In genomic region chr9:133769511-133770075, GRCh38 we compare ENCODE assay signal across 21 cellular contexts. TPM values are rescaled to one million over a fixed set of nuclear protein-coding genes. Genes with fewer than 3 reads are reported as not detected.
A peak's percentile ranks its signal among the peaks of the same experiment; 100 is the strongest.
DNase-seq lines count a peak whose midpoint lies in the region; ATAC-seq and TF ChIP-seq lines count a peak whose summit lies in the region.
"Had no signal": no experiment of that assay in that cellular context is flagged by ENCODE, and none has a peak within 500 bp of the region (broad histone marks: within the 10 kb centered on the region; RNA-seq: fewer than 3 reads in every experiment).

No MANE protein-coding gene starts in this region.

- H3K4me3 ChIP-seq in body of pancreas, result peak overlapping the region in 1 of 2 donors; percentile 70
- H3K4me3 ChIP-seq in lower leg skin (ENCODE audit: low read depth, poor library complexity, severe bottlenecking), result no peak overlapping the region
- H3K4me3 ChIP-seq: breast epithelium, left lung, skin epidermis, suprapubic skin had no signal

- no peaks in the 10 kb centered on the region for H3K9me3 ChIP-seq in body of pancreas

- no peaks in the 10 kb centered on the region for H3K27me3 ChIP-seq in body of pancreas
- H3K27me3 ChIP-seq: breast epithelium, left lung, suprapubic skin had no signal

- no peak for TF ChIP-seq POLR2A in body of pancreas (IDR thresholded peaks at IDR 0.05)
- TF ChIP-seq POLR2A in lower leg skin (IDR thresholded peaks at IDR 0.05), result no peak

- H3K4me1 ChIP-seq in body of pancreas, result peaks cover 35% of the 10 kb centered on the region
- H3K4me1 ChIP-seq: breast epithelium, left lung, parathyroid adenoma, suprapubic skin had no signal

- POLR2A ChIA-PET in RWPE1 (lab: Yijun Ruan, JAX; ENCODE audit: low non-redundant PET), result no interaction called here

- H3K36me3 ChIP-seq in body of pancreas (replicated peaks in 1 of 2; ENCODE audit: insufficient read depth in 1 of 2, low read depth in 2 of 2), result peaks cover 0 to 13% of the 10 kb centered on the region in 2 donors
- H3K36me3 ChIP-seq: breast epithelium had no signal

- intact Hi-C loops in body of pancreas (cut with DNase I) (no loop called here), lower leg skin (cut with DNase I; ENCODE audit: low total_unique reads) (no loop called here), sciatic nerve (cut with DNase I) (no loop called here)

- CTCF ChIA-PET in RWPE1 (lab: Yijun Ruan, JAX), result interaction anchor here (1.0 to 2.9 kb wide), 3 partner anchors 13 to 226 kb away, joined by 4 to 15 read pairs (median 12); no protein-coding TSS in a partner anchor

- 45 to 57% methylated on average over 7 to 17 of the region's 17 CpGs for WGBS in body of pancreas, 2 donors
- WGBS in lower leg skin, 2 donors, result 92 to 93% methylated on average over 17 of the region's 17 CpGs

- peak; percentile 12 for ATAC-seq in body of pancreas
- ATAC-seq in sciatic nerve, result no peak
- ATAC-seq: activated T-cell treated with anti-CD3 and anti-CD28 coated beads, Interleukin-2, amount 50 U/mL, for 72 hours; left lung had no signal

- peak overlapping the region; percentile 2; the same call in 1 of the 2 replicates for H3K27ac ChIP-seq in RWPE1
- H3K27ac ChIP-seq in body of pancreas, result peak overlapping the region; percentile 84 to 94 (median 92)
- H3K27ac ChIP-seq: breast epithelium, HL-60, left lung, parathyroid adenoma, skin epidermis, suprapubic skin had no signal

- DNase-seq in RWPE1 (ENCODE audit: low spot score) (no peak), body of pancreas (peak in 2 of 4 donors; percentile 18 to 27), lower leg skin (ENCODE audit: low spot score in 2 of 2) (peak; percentile 7 to 81), sciatic nerve (ENCODE audit: low spot score) (peak; percentile 49), cerebellum (ENCODE audit: low spot score) (no peak), HT-29 (ENCODE audit: low spot score) (no peak), NCI-H1092 treated with DMSO at 0.1 percent for 48 hours (lab: John Stamatoyannopoulos, UW) (no peak)
- DNase-seq in activated CD4-positive, alpha-beta T cell treated with anti-CD3 and anti-CD28 coated beads for 1 hour, result no peak
- DNase-seq: activated CD4-positive, alpha-beta T cell treated with anti-CD3 and anti-CD28 coated beads, Interleukin-2, amount 50 U/mL, for 48 hours; activated T-cell treated with anti-CD3 and anti-CD28 coated beads, Interleukin-2, amount 50 U/mL, for 72 hours; CD4-positive, alpha-beta memory T cell; DMS79; NCI-H2171; stimulated activated CD4-positive, alpha-beta T cell treated with anti-CD3 and anti-CD28 coated beads, Interleukin-4, amount 100 ng/mL, for 4 hours had no signal

- no peak for TF ChIP-seq CTCF in RWPE1 (conservative IDR thresholded peaks at IDR 0.05; ENCODE audit: low read depth)
- no peak for TF ChIP-seq CTCF in body of pancreas (IDR thresholded peaks at IDR 0.05)
- no peak for TF ChIP-seq CTCF in lower leg skin (IDR thresholded peaks at IDR 0.05)

RNA-seq across cellular contexts. Expression of gene SARDH, which starts 31.4 kb away (rescaled TPM):
- total RNA-seq in body of pancreas, result 10 to 100 TPM; 20.2 to 61.0 TPM
- total RNA-seq in lower leg skin, result under 1 TPM in 2 of 4 donors, not detected in 2; 0.10 to 0.29 TPM
- 6.0 TPM for total RNA-seq in sciatic nerve
- 4.2 TPM for total RNA-seq in cerebellum
- total RNA-seq in HT-29 (2014; rRNA removed; shearing (Covaris generic)), result 2.5 and 2.7 TPM in 2 replicates
- total RNA-seq: MCF 10A had no signal

Comparison
In these comparisons a context has a peak if more than half of its experiments do, and no peak if none do; other contexts are left out.
1. DNase-seq: peak in lower leg skin (2 of 2) and sciatic nerve (single experiment); none in RWPE1 (single experiment), cerebellum (single experiment), HT-29 (single experiment), NCI-H1092 treated with DMSO at 0.1 percent for 48 hours (single experiment) and activated CD4-positive, alpha-beta T cell treated with anti-CD3 and anti-CD28 coated beads for 1 hour (single experiment).